ENCODE assay signal across 8 cellular contexts in the genomic region with DNA sequence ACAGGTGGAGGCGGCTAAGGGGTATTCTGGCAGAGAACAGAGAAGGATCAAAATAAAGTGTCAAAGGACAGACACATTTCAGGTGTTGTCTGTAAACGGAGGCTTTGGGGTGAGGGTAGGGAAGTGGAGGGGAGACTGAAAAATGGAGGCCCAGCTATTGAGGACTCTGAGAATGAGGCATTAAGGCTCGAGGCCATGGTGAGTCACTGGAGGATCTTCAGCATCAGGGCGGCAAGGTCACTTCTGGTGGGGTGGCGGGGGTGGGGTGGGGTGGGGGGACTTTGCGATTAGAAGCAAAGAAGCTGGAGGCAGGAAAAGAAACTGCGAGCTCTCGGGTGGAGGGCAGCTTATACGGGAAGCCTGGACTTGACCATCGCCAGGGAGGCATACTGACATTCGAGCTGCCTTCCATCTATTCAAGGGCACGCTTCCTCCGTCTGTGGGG. TPM values are rescaled to one million over a fixed set of nuclear protein-coding genes. Genes with fewer than 3 reads are reported as not detected.
DNase-seq lines count a peak whose midpoint lies in the region; TF ChIP-seq lines count a peak whose summit lies in the region.

No MANE protein-coding gene starts in this region.

- no peak overlapping the region for H3K9ac ChIP-seq in iPS-20b (ENCODE audit: low read depth, low read length)

- TF ChIP-seq POLR2A in adrenal gland (IDR thresholded peaks at IDR 0.05) = no peak

- DNase-seq in Caco-2 = no peak
- peak; percentile 62 to 85 (median 79) for DNase-seq in adrenal gland
- DNase-seq in stimulated activated CD4-positive, alpha-beta T cell treated with anti-CD3 and anti-CD28 coated beads, Interleukin-2, amount 100 ng/mL, for 24 hours = peak; percentile 16 to 33
- DNase-seq in NCI-H2171 (lab: John Stamatoyannopoulos, UW) = no peak
- DNase-seq in GM19240 (ENCODE audit: insufficient read length, low spot score) = no peak
- no peak for DNase-seq in OCI-M2 (lab: John Stamatoyannopoulos, UW; ENCODE audit: unreplicated experiment)

- H3K4me3 ChIP-seq in Caco-2 (ENCODE audit: low read depth, low read length) = peak overlapping the region; percentile 70
- H3K4me3 ChIP-seq in adrenal gland = peak overlapping the region in 3 of 4 donors; percentile 35 to 94 (median 72)
- H3K4me3 ChIP-seq in iPS-20b (ENCODE audit: low read length) = peak overlapping the region; percentile 69

- peaks cover 32% of the 10 kb centered on the region for H3K27me3 Mint-ChIP-seq in Caco-2 (ENCODE audit: insufficient read depth, unreplicated experiment)

- H3K9me3 Mint-ChIP-seq in Caco-2 (ENCODE audit: unreplicated experiment) = no peaks in the 10 kb centered on the region

- H3K36me3 Mint-ChIP-seq in Caco-2 (ENCODE audit: insufficient read depth, unreplicated experiment) = no peaks in the 10 kb centered on the region

- H3K4me1 ChIP-seq in Caco-2 = no peaks in the 10 kb centered on the region
- peaks cover 7 to 35% of the 10 kb centered on the region in 2 donors for H3K4me1 ChIP-seq in adrenal gland (replicated peaks in 1 of 2)
- no peaks in the 10 kb centered on the region for H3K4me1 ChIP-seq in iPS-20b (ENCODE audit: insufficient read depth, low read length)

- no peak for TF ChIP-seq CTCF in Caco-2 (IDR thresholded peaks at IDR 0.05; ENCODE audit: insufficient read depth in 1 of 2, low read depth in 1 of 2, low read length in 1 of 2, severe bottlenecking in 1 of 2, unreplicated experiment in 1 of 2)
- TF ChIP-seq CTCF in adrenal gland (IDR thresholded peaks at IDR 0.05) = no peak

- H3K36me3 ChIP-seq in Caco-2 (ENCODE audit: control insufficient read depth, insufficient read depth, low read length) = no peaks in the 10 kb centered on the region
- no peaks in the 10 kb centered on the region for H3K36me3 ChIP-seq in KOPT-K1 (ENCODE audit: insufficient read depth, low read length)
- no peaks in the 10 kb centered on the region for H3K36me3 ChIP-seq in adrenal gland (replicated peaks in 1 of 2)
- no peaks in the 10 kb centered on the region for H3K36me3 ChIP-seq in iPS-20b (ENCODE audit: insufficient read depth, low read depth, low read length)

- no TSS peak for BruUV-seq in Caco-2 (replicated peaks; lab: Mats Ljungman, UMichigan)

- CTCF ChIA-PET in Caco-2 (lab: Charles Lee) = no interaction called here

- H3K27ac ChIP-seq in KOPT-K1 (ENCODE audit: low read depth, low read length, poor library complexity, severe bottlenecking) (peak overlapping the region; percentile 88), adrenal gland (peak overlapping the region; percentile 93 to 99 (median 96)), iPS-20b (ENCODE audit: low read length) (no peak overlapping the region)

- WGBS in adrenal gland, 4 donors = 10 to 19% (median 10%) methylated on average over 6 to 13 of the region's 13 CpGs

- peak overlapping the region; percentile 49 for H3K4me3 Mint-ChIP-seq in Caco-2 (ENCODE audit: unreplicated experiment)

- POLR2A ChIA-PET in Caco-2 (lab: Charles Lee) = no interaction called here

- intact Hi-C loops in Caco-2 (cut with micrococcal nuclease; ENCODE audit: unreplicated experiment) (no loop called here), adrenal gland (cut with DNase I) (loop anchor here (10.0 kb wide), 2 partner anchors 63 to 83 kb away; a partner anchor contains a TSS)

- H3K4me1 Mint-ChIP-seq in Caco-2 (ENCODE audit: low read depth, unreplicated experiment) = peaks cover 7% of the 10 kb centered on the region

- H3K27me3 ChIP-seq in Caco-2 (replicated peaks; ENCODE audit: control insufficient read depth, insufficient read depth, low read length) = peaks cover 10% of the 10 kb centered on the region
- H3K27me3 ChIP-seq in adrenal gland = no peaks in the 10 kb centered on the region
- peaks cover 86% of the 10 kb centered on the region for H3K27me3 ChIP-seq in iPS-20b (ENCODE audit: insufficient read depth, low read length)

- H3K9me3 ChIP-seq in Caco-2 (no peaks in the 10 kb centered on the region; the same call in 1 of the 2 replicates), KOPT-K1 (ENCODE audit: insufficient read depth, low read length, poor library complexity, severe bottlenecking) (no peaks in the 10 kb centered on the region), adrenal gland (replicated peaks in 1 of 3) (no peaks in the 10 kb centered on the region), iPS-20b (ENCODE audit: insufficient read depth, low read depth, low read length) (no peaks in the 10 kb centered on the region)

- H3K27ac Mint-ChIP-seq in Caco-2 (ENCODE audit: unreplicated experiment) = no peak overlapping the region

RNA-seq across cellular contexts. Expression of a gene that starts 58.4 kb away (rescaled TPM):
- 9.6 and 12.0 TPM in 2 replicates for total RNA-seq in Caco-2 (2022)
- 100 to 1,000 TPM in 1 of 8 donors, 10 to 100 TPM in 7; 51.0 to 101 (median 80.5) TPM for total RNA-seq in adrenal gland
- 100 to 1,000 TPM in 1 of 3 donors, 10 to 100 TPM in 2; 22.6 to 145 (median 30.2) TPM for polyA plus RNA-seq in adrenal gland

Comparison
In these comparisons a context has a peak if more than half of its experiments do, and no peak if none do; other contexts are left out.
1. DNase-seq: peak in adrenal gland (7 of 7) and stimulated activated CD4-positive, alpha-beta T cell treated with anti-CD3 and anti-CD28 coated beads, Interleukin-2, amount 100 ng/mL, for 24 hours (2 of 2); none in Caco-2 (0 of 2), NCI-H2171 (single experiment), GM19240 (single experiment) and OCI-M2 (single experiment).
2. Peak in every context shown above with its lines, with median percentiles within 50 percentile points of each other: H3K4me3 ChIP-seq.